18 cellular contexts compared by ENCODE assay signal in genomic region chr21:41562101-41563000, GRCh38. TPM values are rescaled to one million over a fixed set of nuclear protein-coding genes. Genes with fewer than 3 reads are reported as not detected.
DNase-seq lines count a peak whose midpoint lies in the region; ATAC-seq, FAIRE-seq and TF ChIP-seq lines count a peak whose summit lies in the region.
"Had no signal": no experiment of that assay in that cellular context is flagged by ENCODE, and none has a peak within 500 bp of the region (broad histone marks: within the 10 kb centered on the region; RNA-seq: fewer than 3 reads in every experiment).

No MANE protein-coding gene starts in this region.

- H3F3A ChIP-seq in smooth muscle cell (ENCODE audit: low read depth): no peaks in the 10 kb centered on the region

- H3K9me2 ChIP-seq in OCI-LY7 (ENCODE audit: insufficient read depth, low read length): no peaks in the 10 kb centered on the region
- H3K9me2 ChIP-seq: SK-N-SH had no signal

- H4K20me1 ChIP-seq in K562 (replicated peaks; ENCODE audit: control insufficient read depth, insufficient read depth, low read length): no peaks in the 10 kb centered on the region
- H4K20me1 ChIP-seq in smooth muscle cell (ENCODE audit: low read depth): no peaks in the 10 kb centered on the region
- H4K20me1 ChIP-seq in OCI-LY7 (ENCODE audit: insufficient read depth, low read length): no peaks in the 10 kb centered on the region
- H4K20me1 ChIP-seq: BLaER1 had no signal

- H3K27me3 ChIP-seq in K562 (ENCODE audit: control insufficient read depth in 2 of 2, insufficient read depth in 2 of 2, low read length in 2 of 2) (peaks cover 5 to 41% of the 10 kb centered on the region in 2 experiments), smooth muscle cell (ENCODE audit: low read depth) (no peaks in the 10 kb centered on the region)
- H3K27me3 ChIP-seq: BLaER1 had no signal

- H3K9ac ChIP-seq in K562 (ENCODE audit: insufficient read depth in 1 of 2, low read depth in 2 of 2, low read length in 2 of 2) (peak overlapping the region in 1 of 2 experiments; percentile 40; a peak in 2 of 4 replicates), smooth muscle cell (ENCODE audit: low read depth) (no peak overlapping the region)
- H3K9ac ChIP-seq: BLaER1, SK-N-SH had no signal

- peak; percentile 25; the same call in 2 of the 3 replicates for ATAC-seq in K562
- peak; percentile 86 for ATAC-seq in left lobe of liver
- ATAC-seq in GM19397 (IDR thresholded peaks at IDR 0.05; ENCODE audit: unreplicated experiment): no peak

- DNase-seq in GM04504 (ENCODE audit: low read depth) (peak; percentile 25), K562 (ENCODE audit: extremely low read depth in 1 of 4, low spot score in 3 of 4) (no peak), left lobe of liver (ENCODE audit: low spot score) (peak; percentile 70), smooth muscle cell (lab: John Stamatoyannopoulos, UW; ENCODE audit: unreplicated experiment) (peak; percentile 18), iPS-NIHi7 (ENCODE audit: extremely low spot score) (no peak), middle frontal gyrus (ENCODE audit: extremely low spot score, low spot score) (no peak), OCI-LY7 (ENCODE audit: low spot score) (no peak)
- DNase-seq: activated CD8-positive, alpha-beta memory T cell treated with anti-CD3 and anti-CD28 coated beads for 24 hours; activated gamma-delta T cell; DND-41; NCI-H1092; NCI-H226; SK-N-SH had no signal

- TF ChIP-seq CTCF in K562 (IDR thresholded peaks at IDR 0.05 in 2 of 3, conservative IDR thresholded peaks at IDR 0.05 in 1 of 3; ENCODE audit: insufficient read depth in 2 of 3, low read depth in 1 of 3, low read length in 3 of 3): no peak
- no peak for TF ChIP-seq CTCF in smooth muscle cell (IDR thresholded peaks at IDR 0.05; ENCODE audit: borderline replicate concordance, insufficient read depth, poor library complexity, severe bottlenecking)
- no peak for TF ChIP-seq CTCF in OCI-LY7 (conservative IDR thresholded peaks at IDR 0.05; ENCODE audit: low read length)

- WGBS in K562 (ENCODE audit: insufficient coverage, low coverage, missing lambda C conversion rate): 3% methylated on average over 26 of the region's 26 CpGs
- 80% methylated on average over 26 of the region's 26 CpGs for WGBS in smooth muscle cell (ENCODE audit: low lambda C conversion rate)

- CTCF ChIA-PET in K562 (lab: Yijun Ruan, JAX; ENCODE audit: low intra/inter-chr PET ratio) (no interaction called here), OCI-LY7 (lab: Charles Lee; ENCODE audit: unreplicated experiment) (no interaction called here)

- no peak overlapping the region for H3K4me2 ChIP-seq in K562 (ENCODE audit: insufficient read depth, low read length)
- no peak overlapping the region for H3K4me2 ChIP-seq in smooth muscle cell
- H3K4me2 ChIP-seq in OCI-LY7 (ENCODE audit: low read length): no peak overlapping the region
- H3K4me2 ChIP-seq: BLaER1, SK-N-SH had no signal

- H3K4me3 ChIP-seq in K562: no peak overlapping the region
- H3K4me3 ChIP-seq in smooth muscle cell: no peak overlapping the region
- no peak overlapping the region for H3K4me3 ChIP-seq in OCI-LY7 (ENCODE audit: low read depth, low read length, poor library complexity, severe bottlenecking)
- H3K4me3 ChIP-seq: BLaER1, thoracic aorta had no signal

- TF ChIP-seq EP300 in K562 (IDR thresholded peaks at IDR 0.05; ENCODE audit: low read length): no peak

- POLR2A ChIA-PET in K562 (lab: Yijun Ruan, JAX) (interaction anchor here (0.7 kb wide), 1 partner anchor 472 kb away, joined by 3 read pairs; no protein-coding TSS in a partner anchor), OCI-LY7 (lab: Charles Lee) (no interaction called here)

- no peaks in the 10 kb centered on the region for H3K36me3 ChIP-seq in K562 (ENCODE audit: control insufficient read depth, insufficient read depth, low read length)
- H3K36me3 ChIP-seq in smooth muscle cell (ENCODE audit: low read depth): no peaks in the 10 kb centered on the region
- H3K36me3 ChIP-seq in OCI-LY7 (ENCODE audit: insufficient read depth, low read length): no peaks in the 10 kb centered on the region
- H3K36me3 ChIP-seq: BLaER1, thoracic aorta had no signal

- H3K9me1 ChIP-seq in K562 (ENCODE audit: control insufficient read depth, insufficient read depth, low read length): no peaks in the 10 kb centered on the region

- H3K4me1 ChIP-seq in K562 (replicated peaks in 1 of 2; ENCODE audit: control insufficient read depth in 2 of 2, insufficient read depth in 2 of 2, low read length in 2 of 2) (no peaks in the 10 kb centered on the region), smooth muscle cell (ENCODE audit: low read depth) (peaks cover 8% of the 10 kb centered on the region), OCI-LY7 (ENCODE audit: insufficient read depth, low read length, poor library complexity, severe bottlenecking) (no peaks in the 10 kb centered on the region)
- H3K4me1 ChIP-seq: BLaER1 had no signal

- TF ChIP-seq POLR2A in K562 (conservative IDR thresholded peaks at IDR 0.05): no peak

- no peaks in the 10 kb centered on the region for H3K9me3 ChIP-seq in K562 (replicated peaks; ENCODE audit: control insufficient read depth, insufficient read depth, low read depth, low read length)
- H3K9me3 ChIP-seq in smooth muscle cell (replicated peaks; ENCODE audit: low read depth): no peaks in the 10 kb centered on the region
- H3K9me3 ChIP-seq in OCI-LY7 (ENCODE audit: low read length): no peaks in the 10 kb centered on the region
- H3K9me3 ChIP-seq: BLaER1, SK-N-SH, thoracic aorta had no signal

- H3K79me2 ChIP-seq in K562 (ENCODE audit: control insufficient read depth, insufficient read depth, low read length) (no peaks in the 10 kb centered on the region), smooth muscle cell (ENCODE audit: low read depth) (no peaks in the 10 kb centered on the region), OCI-LY7 (ENCODE audit: insufficient read depth, low read depth, low read length) (no peaks in the 10 kb centered on the region)

- no peak overlapping the region for H3K27ac ChIP-seq in K562 (ENCODE audit: extremely low read depth, low read depth, low read length)
- H3K27ac ChIP-seq in smooth muscle cell (ENCODE audit: low read depth): peak overlapping the region; percentile 22
- no peak overlapping the region for H3K27ac ChIP-seq in OCI-LY7 (ENCODE audit: low read depth, low read length, poor library complexity, severe bottlenecking)
- H3K27ac ChIP-seq: BLaER1, thoracic aorta had no signal

- BruUV-seq in K562 (replicated peaks; lab: Mats Ljungman, UMichigan) (no TSS peak), OCI-LY7 (replicated peaks; lab: Mats Ljungman, UMichigan) (no TSS peak)

- in situ Hi-C loops in K562 (cut with MboI): no loop called here

- intact Hi-C loops in K562 (cut with micrococcal nuclease) (no loop called here), OCI-LY7 (cut with micrococcal nuclease; ENCODE audit: unreplicated experiment) (no loop called here)

- TF ChIP-seq RAD21 in K562 (CRISPR knock-in tag; conservative IDR thresholded peaks at IDR 0.05 in 1 of 2, IDR thresholded peaks at IDR 0.05 in 1 of 2): no peak

- no peak overlapping the region for H2AFZ ChIP-seq in K562 (ENCODE audit: low read depth, low read length)
- H2AFZ ChIP-seq in smooth muscle cell (ENCODE audit: low read depth): no peak overlapping the region
- H2AFZ ChIP-seq in OCI-LY7 (ENCODE audit: low read length): no peak overlapping the region

- FAIRE-seq in K562 (lab: Jason Lieb, UNC): no peak

TF ChIP-seq in K562, 482 proteins besides CTCF, POLR2A, EP300 and RAD21 (continues in another document):
- TF ChIP-seq TSC22D4 (tag; IDR thresholded peaks at IDR 0.05) (no peak), ZNF175 (CRISPR knock-in tag; IDR thresholded peaks at IDR 0.05; ENCODE audit: low read depth) (no peak)

RNA-seq across cellular contexts. Expression of gene TMPRSS2, which starts 54.4 kb away (rescaled TPM):
- total RNA-seq in K562 (2011; cell fraction: chromatin; rRNA removed; ENCODE audit: low replicate concordance): not detected in 2 replicates
- total RNA-seq in K562 (2011; cell fraction: nucleolus; rRNA removed): not detected in 2 replicates
- total RNA-seq in K562 (2011; cell fraction: nucleoplasm; rRNA removed): not detected in 2 replicates
- not detected in 2 replicates for total RNA-seq in K562 (2014; rRNA removed)
- not detected in 2 replicates for total RNA-seq in K562 (2014; rRNA removed; fragmentation: Illumina TruSeq; extraction: Trizol)
- not detected in 2 replicates for total RNA-seq in K562 (2015; rRNA removed; fragmentation: Illumina TruSeq; extraction: Trizol)
- 0.20 TPM in 2 replicates for total RNA-seq in K562 (2021)
- not detected in 2 replicates for polyA plus RNA-seq in K562 (2011; rRNA removed)
- polyA plus RNA-seq in K562 (2011; cell fraction: cytosol; rRNA removed): not detected in 2 replicates
- polyA plus RNA-seq in K562 (2011; cell fraction: nucleus; rRNA removed): not detected in 2 replicates
- 0.04 TPM in 1 of 2 replicates, not detected in the other for polyA plus RNA-seq in K562 (2012)
- polyA plus RNA-seq in K562 (2014; fragmentation: Illumina TruSeq; extraction: Trizol): not detected in 2 replicates
- polyA plus RNA-seq in K562 (2014; fragmentation: Nextera tagmentation; extraction: Ambion mirVana): not detected
- polyA plus RNA-seq in K562 (2014; rRNA removed): not detected in 2 replicates
- polyA minus RNA-seq in K562 (2011; rRNA and poly(A)+ RNA removed): not detected in 2 replicates
- polyA minus RNA-seq in K562 (2011; cell fraction: cytosol; rRNA and poly(A)+ RNA removed): not detected in 2 replicates
- not detected in 2 replicates for polyA minus RNA-seq in K562 (2011; cell fraction: nucleus; rRNA and poly(A)+ RNA removed)
- 21.5 TPM for total RNA-seq in left lobe of liver
- 1.3 and 2.0 TPM in 2 replicates for total RNA-seq in smooth muscle cell
- polyA plus RNA-seq in smooth muscle cell: 0.39 and 1.3 TPM in 2 replicates
- 0.08 and 0.09 TPM in 2 replicates for total RNA-seq in OCI-LY7 (2014; rRNA removed; shearing (Covaris generic))
- total RNA-seq in OCI-LY7 (2022): not detected in 2 replicates
- total RNA-seq: dermis microvascular lymphatic vessel endothelial cell had no signal
- polyA plus RNA-seq: fibroblast of lung, SK-N-SH had no signal

Comparison
In these comparisons a context has a peak if more than half of its experiments do, and no peak if none do; other contexts are left out.
1. DNase-seq: peak in GM04504 (single experiment), left lobe of liver (single experiment) and smooth muscle cell (single experiment); none in K562 (0 of 4), iPS-NIHi7 (single experiment), middle frontal gyrus (single experiment) and OCI-LY7 (single experiment).